Comparison of ENCODE assay signal across 8 cellular contexts in the genomic region with DNA sequence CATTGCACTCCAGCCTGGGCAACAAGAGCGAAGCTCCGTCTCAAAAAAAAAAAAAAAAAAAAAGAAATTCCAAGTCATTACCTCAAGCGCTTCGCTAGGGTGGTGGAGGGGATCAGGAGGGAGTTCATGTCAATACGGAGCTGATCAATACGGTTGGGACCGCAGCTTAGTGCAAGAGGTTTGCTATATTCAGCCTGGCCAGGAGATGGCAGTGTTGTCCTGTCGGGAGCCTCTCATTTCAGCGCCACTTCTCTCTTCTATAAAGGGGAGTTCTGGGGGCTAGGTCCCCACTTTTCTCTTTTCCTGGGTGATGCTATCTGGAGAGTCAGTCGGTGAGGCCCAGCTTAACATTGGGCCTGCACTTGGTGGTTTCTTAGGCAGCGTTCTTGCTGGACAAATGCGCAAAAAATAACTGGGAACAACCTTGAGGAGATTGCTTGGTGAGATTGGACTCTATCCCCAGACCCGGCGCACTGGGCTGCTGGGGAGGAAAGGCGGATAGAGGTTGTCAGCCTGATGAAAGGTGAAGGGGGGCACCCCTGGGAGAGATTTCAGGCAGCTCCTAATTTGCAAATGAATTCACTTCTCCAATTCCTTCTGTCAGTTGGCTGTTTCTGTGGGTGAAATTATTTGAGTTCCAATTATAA. TPM values are rescaled to one million over a fixed set of nuclear protein-coding genes. Genes with fewer than 3 reads are reported as not detected.
DNase-seq lines count a peak whose midpoint lies in the region; ATAC-seq and TF ChIP-seq lines count a peak whose summit lies in the region.

No MANE protein-coding gene starts in this region.

- TF ChIP-seq CTCF in PC-3 (conservative IDR thresholded peaks at IDR 0.05; ENCODE audit: low read depth, low read length) (peak; percentile 82), foreskin fibroblast (IDR thresholded peaks at IDR 0.05; ENCODE audit: low read depth, low read length) (peak; percentile 86), omental fat pad (IDR thresholded peaks at IDR 0.05) (peak in 1 of 3 donors; percentile 66), tibial nerve (IDR thresholded peaks at IDR 0.05) (peak; percentile 80 to 88 (median 84))

- H3K27ac ChIP-seq in PC-3 (ENCODE audit: low read length) (no peak overlapping the region), tibial nerve (no peak overlapping the region)

- H3K36me3 ChIP-seq in PC-3 (ENCODE audit: low read depth, low read length): no peaks in the 10 kb centered on the region; the same call in 1 of the 2 replicates
- H3K36me3 ChIP-seq in tibial nerve: no peaks in the 10 kb centered on the region

- no peak overlapping the region for H3K4me3 Mint-ChIP-seq in activated T-cell treated with anti-CD3 and anti-CD28 coated beads, Interleukin-2, amount 50 U/mL, for 72 hours

- H2AFZ ChIP-seq in PC-3 (ENCODE audit: low read length): peak overlapping the region; percentile 48; the same call in 1 of the 2 replicates

- intact Hi-C loops in PC-3 (cut with micrococcal nuclease): loop anchor here (1.0 to 2.0 kb wide), 2 partner anchors 167 to 329 kb away; no protein-coding TSS in a partner anchor

- H3K4me3 ChIP-seq in PC-3 (ENCODE audit: low read length) (no peak overlapping the region), foreskin fibroblast (ENCODE audit: low read depth in 1 of 2, low read length in 2 of 2) (no peak overlapping the region), tibial nerve (no peak overlapping the region)

- POLR2A ChIA-PET in PC-3 (lab: Charles Lee; ENCODE audit: unreplicated experiment): no interaction called here

- H3K27me3 Mint-ChIP-seq in activated T-cell treated with anti-CD3 and anti-CD28 coated beads, Interleukin-2, amount 50 U/mL, for 72 hours (ENCODE audit: low read depth): peaks cover 41% of the 10 kb centered on the region

- no peaks in the 10 kb centered on the region for H3K79me2 ChIP-seq in PC-3 (ENCODE audit: low read length)

- H4K20me1 ChIP-seq in PC-3 (ENCODE audit: low read length): no peaks in the 10 kb centered on the region

- H3K4me1 Mint-ChIP-seq in activated T-cell treated with anti-CD3 and anti-CD28 coated beads, Interleukin-2, amount 50 U/mL, for 72 hours (ENCODE audit: low read depth): peaks cover 8% of the 10 kb centered on the region

- peak overlapping the region; percentile 56; the same call in 1 of the 2 replicates for H3K4me2 ChIP-seq in PC-3 (ENCODE audit: low read length)

- no peaks in the 10 kb centered on the region for H3K9me2 ChIP-seq in PC-3 (replicated peaks; ENCODE audit: low read length)

- H3F3A ChIP-seq in PC-3 (ENCODE audit: low read length, unreplicated experiment): no peaks in the 10 kb centered on the region

- BruUV-seq in PC-3 (replicated peaks; lab: Mats Ljungman, UMichigan): no TSS peak

- H3K36me3 Mint-ChIP-seq in activated T-cell treated with anti-CD3 and anti-CD28 coated beads, Interleukin-2, amount 50 U/mL, for 72 hours (ENCODE audit: insufficient read depth in 2 of 2): no peaks in the 10 kb centered on the region

- H3K27ac Mint-ChIP-seq in activated T-cell treated with anti-CD3 and anti-CD28 coated beads, Interleukin-2, amount 50 U/mL, for 72 hours: no peak overlapping the region

- H3K4me1 ChIP-seq in PC-3 (ENCODE audit: insufficient read depth, low read length): peaks cover 11% of the 10 kb centered on the region
- H3K4me1 ChIP-seq in tibial nerve: peaks cover 0 to 8% (median 3%) of the 10 kb centered on the region in 4 donors

- DNase-seq in GM03348 (ENCODE audit: low spot score): peak; percentile 78
- DNase-seq in HPDE6-E6E7 (ENCODE audit: extremely low spot score): peak; percentile 40
- DNase-seq in PC-3: peak; percentile 56
- peak; percentile 68 to 72 for DNase-seq in activated T-cell treated with anti-CD3 and anti-CD28 coated beads, Interleukin-2, amount 50 U/mL, for 72 hours
- DNase-seq in foreskin fibroblast: peak; percentile 14 to 66
- DNase-seq in omental fat pad (ENCODE audit: low spot score): peak; percentile 41
- DNase-seq in tibial nerve (ENCODE audit: low spot score in 2 of 2): peak; percentile 32 to 68

- no peak overlapping the region for H3K9ac ChIP-seq in PC-3 (ENCODE audit: low read length)

- H3K9me3 Mint-ChIP-seq in activated T-cell treated with anti-CD3 and anti-CD28 coated beads, Interleukin-2, amount 50 U/mL, for 72 hours: no peaks in the 10 kb centered on the region

- CTCF ChIA-PET in PC-3 (lab: Charles Lee): interaction anchor here (0.5 to 1.4 kb wide), 5 partner anchors 17 to 875 kb away, joined by 3 to 21 read pairs (median 7); no protein-coding TSS in a partner anchor

- no peak for TF ChIP-seq EP300 in tibial nerve (IDR thresholded peaks at IDR 0.05)

- no peak for TF ChIP-seq POLR2A in tibial nerve (IDR thresholded peaks at IDR 0.05)

- ATAC-seq in PC-3: peak; percentile 37
- ATAC-seq in activated T-cell treated with anti-CD3 and anti-CD28 coated beads, Interleukin-2, amount 50 U/mL, for 72 hours (replicated peaks in 1 of 2): peak; percentile 78 to 80
- ATAC-seq in omental fat pad (ENCODE audit: low FRiP score): peak; percentile 45
- ATAC-seq in GM21529 (IDR thresholded peaks at IDR 0.05; ENCODE audit: unreplicated experiment): no peak

- H3K27me3 ChIP-seq in PC-3 (ENCODE audit: low read length) (no peaks in the 10 kb centered on the region), tibial nerve (no peaks in the 10 kb centered on the region)

- H3K9me3 ChIP-seq in PC-3 (ENCODE audit: low read length): no peaks in the 10 kb centered on the region
- H3K9me3 ChIP-seq in tibial nerve: no peaks in the 10 kb centered on the region

- 12% methylated on average over 15 of the region's 15 CpGs for whole genome bisulfite sequencing in tibial nerve, 2 donors

RNA-seq across cellular contexts. Expression of a gene that starts 40.4 kb away (rescaled TPM):
- total RNA-seq in PC-3 (2014; rRNA removed) (17.8 and 19.4 TPM in 2 replicates), omental fat pad (100 to 1,000 TPM in 2 of 4 donors, 10 to 100 TPM in 2; 83.4 to 172 (median 113) TPM), tibial nerve (10 to 100 TPM; 16.9 to 28.8 (median 20.3) TPM)
- total RNA-seq in activated T-cell treated with anti-CD3 and anti-CD28 coated beads, Interleukin-2, amount 50 U/mL, for 72 hours: 10 to 100 TPM; 33.4 to 37.4 TPM
